1 cellular context compared by ENCODE assay signal in the genomic region with DNA sequence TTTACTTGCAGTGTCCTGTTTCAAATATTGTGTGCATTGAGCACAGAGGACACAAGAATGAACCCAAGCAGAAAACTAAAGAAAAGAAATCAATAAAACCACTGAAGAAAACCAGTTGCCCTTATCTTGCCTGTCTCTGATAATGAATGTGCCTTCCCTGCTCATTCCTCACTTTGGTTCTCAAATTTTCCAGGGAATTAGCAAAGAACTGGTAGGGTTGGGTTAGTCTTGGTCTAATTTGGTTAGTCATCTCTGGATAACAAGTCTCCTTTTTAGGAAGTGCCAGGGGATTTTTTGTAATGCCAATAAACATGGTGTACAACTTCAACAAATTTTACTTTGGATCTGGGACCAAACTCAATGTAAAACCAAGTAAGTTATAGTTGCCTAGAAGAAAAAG.
A peak's percentile ranks its signal among the peaks of the same experiment; 100 is the strongest.
TF ChIP-seq lines count a peak whose summit lies in the region.

No MANE protein-coding gene starts in this region.

TF ChIP-seq in K562, 482 proteins besides CTCF, POLR2A, EP300 and RAD21 (continued from another document):
- TF ChIP-seq HMBOX1 (IDR thresholded peaks at IDR 0.05): peak; percentile 60; the same call in 1 of the 2 replicates
